In the genomic region with DNA sequence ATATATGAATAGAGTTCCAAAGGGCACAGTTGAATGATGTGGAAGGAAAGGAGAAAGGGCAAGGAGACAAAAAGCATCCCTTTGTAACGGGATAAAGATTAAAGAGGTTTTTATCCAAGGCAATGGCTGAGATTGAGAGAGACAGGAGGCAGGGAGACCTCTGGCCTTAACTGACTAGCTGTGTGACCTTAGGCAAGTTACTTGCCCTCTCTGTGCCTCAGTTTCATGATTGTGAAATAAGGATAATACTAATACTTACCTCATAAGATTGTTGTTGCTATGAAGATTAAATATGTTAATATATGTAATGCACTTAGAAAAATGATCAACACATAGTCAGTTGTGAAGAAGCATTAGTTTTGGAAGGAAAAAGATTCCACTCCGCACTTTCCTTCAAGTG, we compare ENCODE assay signal across 24 cellular contexts.
DNase-seq lines count a peak whose midpoint lies in the region; ATAC-seq, FAIRE-seq and TF ChIP-seq lines count a peak whose summit lies in the region.
"Had no signal": no experiment of that assay in that cellular context is flagged by ENCODE, and none has a peak within 500 bp of the region (broad histone marks: within the 10 kb centered on the region; RNA-seq: fewer than 3 reads in every experiment).

No MANE protein-coding gene starts in this region.

- no peaks in the 10 kb centered on the region for H3K27me3 Mint-ChIP-seq in Caco-2 (ENCODE audit: insufficient read depth, unreplicated experiment)
- peaks cover 15% of the 10 kb centered on the region for H3K27me3 Mint-ChIP-seq in astrocyte (ENCODE audit: low read depth, unreplicated experiment)
- peaks cover 10% of the 10 kb centered on the region for H3K27me3 Mint-ChIP-seq in neural progenitor cell (ENCODE audit: insufficient read depth, low read depth)

- H3K4me1 ChIP-seq in A549 (no peaks in the 10 kb centered on the region), Caco-2 (peaks cover 51% of the 10 kb centered on the region), astrocyte (ENCODE audit: insufficient read depth, low read length) (peaks cover 4% of the 10 kb centered on the region), neural progenitor cell (peaks cover 34% of the 10 kb centered on the region), aorta (ENCODE audit: control insufficient read depth in 1 of 2, insufficient read depth in 2 of 2, low read length in 2 of 2) (no peaks in the 10 kb centered on the region)

- POLR2A ChIA-PET in A549 (lab: Yijun Ruan, JAX) (no interaction called here), Caco-2 (lab: Charles Lee) (no interaction called here)

- FAIRE-seq in A549 (lab: Jason Lieb, UNC): no peak
- no peak for FAIRE-seq in astrocyte (lab: Jason Lieb, UNC)

- H3K9ac ChIP-seq in astrocyte (ENCODE audit: low read length): no peak overlapping the region
- no peak overlapping the region for H3K9ac ChIP-seq in neural progenitor cell

- H3K27ac ChIP-seq in A549: no peak overlapping the region
- H3K27ac ChIP-seq in astrocyte (ENCODE audit: low read depth, low read length): no peak overlapping the region
- H3K27ac ChIP-seq in neural progenitor cell: no peak overlapping the region
- H3K27ac ChIP-seq in aorta (ENCODE audit: low read depth in 1 of 2, low read length in 2 of 2): no peak overlapping the region
- H3K27ac ChIP-seq: SJSA1 had no signal

- H4K20me1 ChIP-seq in astrocyte (ENCODE audit: insufficient read depth, low read length): no peaks in the 10 kb centered on the region
- no peaks in the 10 kb centered on the region for H4K20me1 ChIP-seq in neural progenitor cell (ENCODE audit: low read depth)

- BruUV-seq in Caco-2 (replicated peaks; lab: Mats Ljungman, UMichigan): no TSS peak

- no peak overlapping the region for H2AFZ ChIP-seq in astrocyte (ENCODE audit: low read depth, low read length)
- no peak overlapping the region for H2AFZ ChIP-seq in neural progenitor cell (replicated peaks)

- ATAC-seq in A549 (no peak), aorta (ENCODE audit: low FRiP score) (no peak), HG02938 (IDR thresholded peaks at IDR 0.05; ENCODE audit: unreplicated experiment) (no peak)
- ATAC-seq in stimulated activated effector memory CD8-positive, alpha-beta T cell treated with anti-CD3 and anti-CD28 coated beads, Interleukin-12 subunit alpha, Interleukin-12 subunit beta, amount 100 ng/mL, for 72 hours: no peak
- ATAC-seq: CD8-positive, alpha-beta T cell had no signal

- H3K9me3 ChIP-seq in A549: no peaks in the 10 kb centered on the region
- H3K9me3 ChIP-seq in Caco-2: peaks cover 3% of the 10 kb centered on the region; the same call in 1 of the 2 replicates
- H3K9me3 ChIP-seq in astrocyte (ENCODE audit: insufficient read depth, low read depth, low read length): no peaks in the 10 kb centered on the region
- no peaks in the 10 kb centered on the region for H3K9me3 ChIP-seq in neural progenitor cell (ENCODE audit: low read depth)
- no peaks in the 10 kb centered on the region for H3K9me3 ChIP-seq in aorta (ENCODE audit: control insufficient read depth, low read length)
- H3K9me3 ChIP-seq: MG63, SJSA1 had no signal

- intact Hi-C loops in Caco-2 (cut with micrococcal nuclease; ENCODE audit: unreplicated experiment): no loop called here
- intact Hi-C loops in aorta (cut with DNase I): no loop called here

- CTCF ChIA-PET in A549 (lab: Yijun Ruan, JAX): no interaction called here
- CTCF ChIA-PET in Caco-2 (lab: Charles Lee): interaction anchor here (0.5 kb wide), 1 partner anchor 17 kb away, joined by 4 read pairs; no protein-coding TSS in a partner anchor

- H3K79me2 ChIP-seq in astrocyte (ENCODE audit: insufficient read depth, low read length): no peaks in the 10 kb centered on the region
- H3K79me2 ChIP-seq in neural progenitor cell (ENCODE audit: low read depth): no peaks in the 10 kb centered on the region

- no peaks in the 10 kb centered on the region; the same call in 1 of the 2 replicates for H3K36me3 ChIP-seq in Caco-2 (ENCODE audit: control insufficient read depth, insufficient read depth, low read length)
- H3K36me3 ChIP-seq in astrocyte (ENCODE audit: insufficient read depth, low read length): no peaks in the 10 kb centered on the region
- no peaks in the 10 kb centered on the region for H3K36me3 ChIP-seq in neural progenitor cell
- no peaks in the 10 kb centered on the region for H3K36me3 ChIP-seq in aorta (ENCODE audit: control insufficient read depth in 1 of 2, insufficient read depth in 2 of 2, low read length in 1 of 2)
- H3K36me3 ChIP-seq: MG63, SJSA1 had no signal

- no peak overlapping the region for H3K4me3 ChIP-seq in A549
- H3K4me3 ChIP-seq in Caco-2 (ENCODE audit: low read depth, low read length): no peak overlapping the region
- no peak overlapping the region for H3K4me3 ChIP-seq in astrocyte (ENCODE audit: insufficient read depth, low read depth, low read length)
- H3K4me3 ChIP-seq in neural progenitor cell: no peak overlapping the region
- no peak overlapping the region for H3K4me3 ChIP-seq in aorta (ENCODE audit: low read length in 2 of 2)
- H3K4me3 ChIP-seq: MG63, SJSA1 had no signal

- peaks cover 4% of the 10 kb centered on the region for H3K9me3 Mint-ChIP-seq in Caco-2 (ENCODE audit: unreplicated experiment)
- H3K9me3 Mint-ChIP-seq in astrocyte (ENCODE audit: unreplicated experiment): peaks cover 5% of the 10 kb centered on the region
- no peaks in the 10 kb centered on the region for H3K9me3 Mint-ChIP-seq in neural progenitor cell
- H3K9me3 Mint-ChIP-seq in stimulated activated effector memory CD8-positive, alpha-beta T cell treated with anti-CD3 and anti-CD28 coated beads, Interleukin-12 subunit alpha, Interleukin-12 subunit beta, amount 100 ng/mL, for 72 hours: no peaks in the 10 kb centered on the region
- H3K9me3 Mint-ChIP-seq: CD8-positive, alpha-beta T cell had no signal

- peaks cover 6% of the 10 kb centered on the region for H3F3A ChIP-seq in neural progenitor cell (ENCODE audit: low read depth)

- WGBS in A549 (ENCODE audit: missing lambda C conversion rate): 63% methylated on average over 2 of the region's 2 CpGs
- WGBS in aorta, 2 donors: 98% methylated on average over 2 of the region's 2 CpGs

- H3K4me2 ChIP-seq in A549: no peak overlapping the region
- no peak overlapping the region for H3K4me2 ChIP-seq in astrocyte (ENCODE audit: low read length)
- no peak overlapping the region for H3K4me2 ChIP-seq in neural progenitor cell

- no peaks in the 10 kb centered on the region for H3K27me3 ChIP-seq in Caco-2 (replicated peaks; ENCODE audit: control insufficient read depth, insufficient read depth, low read length)
- peaks cover 3% of the 10 kb centered on the region for H3K27me3 ChIP-seq in astrocyte (ENCODE audit: insufficient read depth, low read length)
- H3K27me3 ChIP-seq in neural progenitor cell: no peaks in the 10 kb centered on the region
- H3K27me3 ChIP-seq in aorta (ENCODE audit: control insufficient read depth in 1 of 2, insufficient read depth in 2 of 2, low read length in 1 of 2): no peaks in the 10 kb centered on the region
- H3K27me3 ChIP-seq: MG63, SJSA1 had no signal

- no peak overlapping the region for H3K4me3 Mint-ChIP-seq in Caco-2 (ENCODE audit: unreplicated experiment)
- no peak overlapping the region for H3K4me3 Mint-ChIP-seq in astrocyte (ENCODE audit: unreplicated experiment)
- no peak overlapping the region for H3K4me3 Mint-ChIP-seq in neural progenitor cell
- no peak overlapping the region for H3K4me3 Mint-ChIP-seq in stimulated activated effector memory CD8-positive, alpha-beta T cell treated with anti-CD3 and anti-CD28 coated beads, Interleukin-12 subunit alpha, Interleukin-12 subunit beta, amount 100 ng/mL, for 72 hours
- H3K4me3 Mint-ChIP-seq: CD8-positive, alpha-beta T cell had no signal

- H3K4me1 Mint-ChIP-seq in Caco-2 (ENCODE audit: low read depth, unreplicated experiment) (peaks cover 42% of the 10 kb centered on the region), astrocyte (ENCODE audit: low read depth, unreplicated experiment) (peaks cover 5% of the 10 kb centered on the region), neural progenitor cell (peaks cover 49% of the 10 kb centered on the region)
- H3K4me1 Mint-ChIP-seq in stimulated activated effector memory CD8-positive, alpha-beta T cell treated with anti-CD3 and anti-CD28 coated beads, Interleukin-12 subunit alpha, Interleukin-12 subunit beta, amount 100 ng/mL, for 72 hours: peaks cover 10% of the 10 kb centered on the region

- no peak for TF ChIP-seq RAD21 in A549 (conservative IDR thresholded peaks at IDR 0.05 in 1 of 2, IDR thresholded peaks at IDR 0.05 in 1 of 2)

- TF ChIP-seq EP300 in A549 (IDR thresholded peaks at IDR 0.05): no peak

- TF ChIP-seq CTCF in A549 (IDR thresholded peaks at IDR 0.05) (no peak), Caco-2 (IDR thresholded peaks at IDR 0.05; ENCODE audit: insufficient read depth in 1 of 2, low read depth in 1 of 2, low read length in 1 of 2, severe bottlenecking in 1 of 2, unreplicated experiment in 1 of 2) (no peak), astrocyte (IDR thresholded peaks at IDR 0.05; ENCODE audit: insufficient read depth, low read depth, low read length) (no peak), neural progenitor cell (IDR thresholded peaks at IDR 0.05) (no peak)

- H3K36me3 Mint-ChIP-seq in Caco-2 (ENCODE audit: insufficient read depth, unreplicated experiment) (no peaks in the 10 kb centered on the region), astrocyte (ENCODE audit: low read depth, unreplicated experiment) (no peaks in the 10 kb centered on the region), neural progenitor cell (no peaks in the 10 kb centered on the region)
- no peaks in the 10 kb centered on the region for H3K36me3 Mint-ChIP-seq in stimulated activated effector memory CD8-positive, alpha-beta T cell treated with anti-CD3 and anti-CD28 coated beads, Interleukin-12 subunit alpha, Interleukin-12 subunit beta, amount 100 ng/mL, for 72 hours
- H3K36me3 Mint-ChIP-seq: CD8-positive, alpha-beta T cell had no signal

- no peak for TF ChIP-seq POLR2A in A549 (IDR thresholded peaks at IDR 0.05; ENCODE audit: low read length)

- DNase-seq in A549 (ENCODE audit: low read depth in 1 of 2, low spot score in 1 of 2) (no peak), Caco-2 (no peak), astrocyte (ENCODE audit: low read depth) (no peak), neural progenitor cell (ENCODE audit: low spot score) (no peak), aorta (no peak)
- no peak for DNase-seq in stimulated activated effector memory CD8-positive, alpha-beta T cell treated with anti-CD3 and anti-CD28 coated beads, Interleukin-12 subunit alpha, Interleukin-12 subunit beta, amount 100 ng/mL, for 72 hours (ENCODE audit: low spot score in 2 of 2)
- DNase-seq: C1 segment of cervical spinal cord; CD8-positive, alpha-beta T cell; DMS 273 treated with DMSO at 0.1 percent for 48 hours; DMS79; EL; GDM1; H7; KG1; MG63; NCI-H1105 treated with DMSO at 0.1 percent for 48 hours; NCI-H2029; NCI-H446; NCI-H524 treated with DMSO at 0.1 percent for 48 hours; NCI-H774; Right ventricle myocardium superior; RPMI8226 had no signal

- H3K27ac Mint-ChIP-seq in Caco-2 (ENCODE audit: unreplicated experiment) (peak overlapping the region; percentile 70), astrocyte (ENCODE audit: unreplicated experiment) (peak overlapping the region; percentile 29), neural progenitor cell (peak overlapping the region; percentile 57)
- no peak overlapping the region for H3K27ac Mint-ChIP-seq in stimulated activated effector memory CD8-positive, alpha-beta T cell treated with anti-CD3 and anti-CD28 coated beads, Interleukin-12 subunit alpha, Interleukin-12 subunit beta, amount 100 ng/mL, for 72 hours
- H3K27ac Mint-ChIP-seq: CD8-positive, alpha-beta T cell had no signal
